In genomic region chrX:139196890-139197289, GRCh38 we compare ENCODE assay signal across 15 cellular contexts.
"Had no signal": no experiment of that assay in that cellular context is flagged by ENCODE, and none has a peak within 500 bp of the region (broad histone marks: within the 10 kb centered on the region; RNA-seq: fewer than 3 reads in every experiment).

No MANE protein-coding gene starts in this region.

- H3K27ac Mint-ChIP-seq: activated naive CD4-positive, alpha-beta T cell treated with anti-CD3 and anti-CD28 coated beads, Interleukin-2, amount 50 U/mL, for 72 hours; natural killer cell; stimulated activated effector memory CD8-positive, alpha-beta T cell treated with anti-CD3 and anti-CD28 coated beads, Interleukin-12 subunit alpha, Interleukin-12 subunit beta, amount 100 ng/mL, for 72 hours had no signal

- H3K9me3 Mint-ChIP-seq: activated naive CD4-positive, alpha-beta T cell treated with anti-CD3 and anti-CD28 coated beads, Interleukin-2, amount 50 U/mL, for 72 hours; natural killer cell; stimulated activated effector memory CD8-positive, alpha-beta T cell treated with anti-CD3 and anti-CD28 coated beads, Interleukin-12 subunit alpha, Interleukin-12 subunit beta, amount 100 ng/mL, for 72 hours had no signal

- H3K4me3 ChIP-seq: adrenal gland, breast epithelium, coronary artery, lower lobe of right lung, pancreas, sigmoid colon had no signal

- ATAC-seq: activated naive CD4-positive, alpha-beta T cell treated with anti-CD3 and anti-CD28 coated beads, Interleukin-2, amount 50 U/mL, for 72 hours; lower lobe of right lung; natural killer cell; pancreas; stimulated activated effector memory CD8-positive, alpha-beta T cell treated with anti-CD3 and anti-CD28 coated beads, Interleukin-12 subunit alpha, Interleukin-12 subunit beta, amount 100 ng/mL, for 72 hours had no signal

- H3K36me3 Mint-ChIP-seq: activated naive CD4-positive, alpha-beta T cell treated with anti-CD3 and anti-CD28 coated beads, Interleukin-2, amount 50 U/mL, for 72 hours; natural killer cell; stimulated activated effector memory CD8-positive, alpha-beta T cell treated with anti-CD3 and anti-CD28 coated beads, Interleukin-12 subunit alpha, Interleukin-12 subunit beta, amount 100 ng/mL, for 72 hours had no signal

- H3K4me1 ChIP-seq: adrenal gland, breast epithelium, lower lobe of right lung, pancreas, sigmoid colon had no signal

- H3K27ac ChIP-seq: adrenal gland, breast epithelium, coronary artery, lower lobe of right lung, neutrophil, pancreas, sigmoid colon had no signal

- H3K4me3 Mint-ChIP-seq: natural killer cell; stimulated activated effector memory CD8-positive, alpha-beta T cell treated with anti-CD3 and anti-CD28 coated beads, Interleukin-12 subunit alpha, Interleukin-12 subunit beta, amount 100 ng/mL, for 72 hours had no signal

- H3K9me3 ChIP-seq: adrenal gland, breast epithelium, lower lobe of right lung, neutrophil, pancreas, sigmoid colon had no signal

- DNase-seq: activated CD4-positive, alpha-beta T cell treated with anti-CD3 and anti-CD28 coated beads, Interleukin-2, amount 50 U/mL, for 4 hours; activated gamma-delta T cell treated with Interleukin-2 at 50 U/mL for 16 hours; adrenal gland; erythroblast; head of caudate nucleus; lower lobe of right lung; natural killer cell; pancreas; sigmoid colon; stimulated activated CD4-positive, alpha-beta T cell treated with anti-CD3 and anti-CD28 coated beads, Interleukin-4, amount 100 ng/mL, for 24 hours had no signal

- H3K4me1 Mint-ChIP-seq: stimulated activated effector memory CD8-positive, alpha-beta T cell treated with anti-CD3 and anti-CD28 coated beads, Interleukin-12 subunit alpha, Interleukin-12 subunit beta, amount 100 ng/mL, for 72 hours had no signal

- H3K36me3 ChIP-seq: adrenal gland, breast epithelium, lower lobe of right lung, neutrophil, pancreas, sigmoid colon had no signal
